ENCODE assay signal across 8 cellular contexts in the genomic region with DNA sequence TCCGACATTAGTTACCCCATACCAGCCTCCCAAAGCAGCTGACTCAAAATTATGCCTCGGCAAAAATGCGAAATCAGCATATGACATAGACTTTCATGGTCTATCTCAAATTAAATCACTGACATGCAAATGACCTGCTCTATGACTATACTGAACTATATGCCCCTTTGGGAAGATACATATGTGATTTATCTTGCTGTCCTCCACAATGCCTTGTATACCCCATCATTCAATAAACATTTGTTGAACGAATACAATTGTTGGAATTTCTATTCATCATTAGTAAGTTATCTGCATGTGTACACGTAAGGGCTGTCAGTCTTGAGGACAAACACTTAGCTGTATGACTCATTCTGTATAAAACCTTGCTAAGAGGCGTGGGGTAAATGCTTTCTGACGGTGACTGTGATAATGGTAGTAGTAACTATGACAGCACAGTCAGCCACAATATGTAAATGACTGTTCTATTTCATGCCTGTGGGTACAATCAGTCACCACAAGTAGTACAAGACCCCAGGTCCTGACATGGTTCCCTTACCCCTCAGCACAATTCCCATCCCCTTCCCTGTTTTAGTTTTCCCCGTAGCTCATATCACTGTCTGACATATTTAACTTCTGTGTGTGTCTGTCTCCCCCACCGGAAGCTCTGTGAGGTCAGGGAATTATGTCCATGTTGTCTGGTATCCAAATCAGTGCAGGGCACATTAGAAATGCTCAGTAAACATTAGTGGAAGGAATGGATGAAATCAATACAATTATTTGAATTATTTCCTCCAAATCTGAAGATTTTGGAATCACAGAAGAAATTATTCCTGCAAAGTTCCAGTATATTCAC. TPM values are rescaled to one million over a fixed set of nuclear protein-coding genes. Genes with fewer than 3 reads are reported as not detected.
A peak's percentile ranks its signal among the peaks of the same experiment; 100 is the strongest.
DNase-seq lines count a peak whose midpoint lies in the region; ATAC-seq and TF ChIP-seq lines count a peak whose summit lies in the region.

No MANE protein-coding gene starts in this region.

- H3K9me3 Mint-ChIP-seq in immature natural killer cell = no peaks in the 10 kb centered on the region

- no peak overlapping the region for H3K4me3 ChIP-seq in astrocyte of the spinal cord (ENCODE audit: low read depth, low read length)
- H3K4me3 ChIP-seq in lung = no peak overlapping the region
- no peak overlapping the region for H3K4me3 ChIP-seq in HAP-1

- H3K9me3 ChIP-seq in lung (ENCODE audit: control insufficient read depth in 2 of 2, insufficient read depth in 1 of 2, low read length in 1 of 2) = no peaks in the 10 kb centered on the region
- no peaks in the 10 kb centered on the region; the same call in 1 of the 2 replicates for H3K9me3 ChIP-seq in HAP-1

- in situ Hi-C loops in Caki2 (cut with HindIII; ENCODE audit: low pct_unique_long_range_greater_than_20kb, low sequenced_read_pairs) = no loop called here
- in situ Hi-C loops in astrocyte of the spinal cord (cut with HindIII; ENCODE audit: low sequenced_read_pairs) = no loop called here
- in situ Hi-C loops in HAP-1 (cut with MboI; ENCODE audit: low sequenced_read_pairs) = no loop called here

- H3K36me3 ChIP-seq in lung (ENCODE audit: control insufficient read depth in 2 of 2, insufficient read depth in 2 of 2, low read length in 2 of 2) (no peaks in the 10 kb centered on the region), HAP-1 (replicated peaks) (no peaks in the 10 kb centered on the region)

- H3K27ac ChIP-seq in lung (ENCODE audit: low read depth in 1 of 2, low read length in 1 of 2) = peak overlapping the region; percentile 74 to 83

- WGBS in lung, 2 donors = 54 to 72% methylated on average over 9 of the region's 9 CpGs

- no peak for TF ChIP-seq CTCF in astrocyte of the spinal cord (IDR thresholded peaks at IDR 0.05; ENCODE audit: low read depth, low read length)
- no peak for TF ChIP-seq CTCF in lung (IDR thresholded peaks at IDR 0.05; ENCODE audit: control extremely low read depth, extremely low read depth)

- ATAC-seq in HG03354 (IDR thresholded peaks at IDR 0.05; ENCODE audit: poor library complexity, severe bottlenecking, unreplicated experiment) (peak; percentile 48), lung (ENCODE audit: insufficient read depth, low FRiP score) (peak; percentile 80), HG02970 (IDR thresholded peaks at IDR 0.05; ENCODE audit: low FRiP score, unreplicated experiment) (no peak)

- H3K27me3 ChIP-seq in lung (ENCODE audit: control insufficient read depth, insufficient read depth) = no peaks in the 10 kb centered on the region
- H3K27me3 ChIP-seq in HAP-1 (ENCODE audit: low read depth) = no peaks in the 10 kb centered on the region

- no peak overlapping the region for H3K27ac Mint-ChIP-seq in immature natural killer cell

- peaks cover 2 to 18% (median 2%) of the 10 kb centered on the region in 3 donors for H3K27me3 Mint-ChIP-seq in immature natural killer cell (ENCODE audit: low read depth in 3 of 3)

- DNase-seq in Caki2 (ENCODE audit: low read depth) (peak; percentile 69), astrocyte of the spinal cord (ENCODE audit: low read depth, low spot score) (peak; percentile 78), lung (ENCODE audit: low spot score) (no peak), NCI-H2171 (lab: John Stamatoyannopoulos, UW) (no peak), immature natural killer cell (no peak), HAP-1 (ENCODE audit: low spot score in 2 of 2) (no peak)

- H3K4me3 Mint-ChIP-seq in immature natural killer cell = no peak overlapping the region

- H3K4me1 ChIP-seq in lung (ENCODE audit: control insufficient read depth in 2 of 2, insufficient read depth in 2 of 2, low read length in 2 of 2) (peaks cover 6 to 59% of the 10 kb centered on the region in 2 donors), HAP-1 (no peaks in the 10 kb centered on the region)

- H3K36me3 Mint-ChIP-seq in immature natural killer cell = no peaks in the 10 kb centered on the region

- H3K4me1 Mint-ChIP-seq in immature natural killer cell = no peaks in the 10 kb centered on the region

RNA-seq across cellular contexts. Expression of a gene that starts 42.8 kb away (rescaled TPM):
- 12.0 and 14.9 TPM in 2 replicates for total RNA-seq in Caki2 (2014; rRNA removed; shearing (Covaris generic); ENCODE audit: low replicate concordance)
- total RNA-seq in lung = 10 to 100 TPM; 10.8 to 42.5 TPM
- 10 to 100 TPM in 1 of 2 donors, 1 to 10 TPM in 1; 9.3 to 10.1 TPM for polyA plus RNA-seq in lung
- not detected for polyA plus RNA-seq in immature natural killer cell

Comparison
In these comparisons a context has a peak if more than half of its experiments do, and no peak if none do; other contexts are left out.
1. DNase-seq: peak in Caki2 (single experiment) and astrocyte of the spinal cord (single experiment); none in lung (single experiment), NCI-H2171 (single experiment), immature natural killer cell (0 of 3) and HAP-1 (0 of 2).